ENCODE assay signal across 24 cellular contexts in genomic region chr6:55955684-55956083, GRCh38.
"Had no signal": no experiment of that assay in that cellular context is flagged by ENCODE, and none has a peak within 500 bp of the region (broad histone marks: within the 10 kb centered on the region; RNA-seq: fewer than 3 reads in every experiment).

No MANE protein-coding gene starts in this region.

- H3K36me3 Mint-ChIP-seq: immature natural killer cell; naive thymus-derived CD4-positive, alpha-beta T cell; neural progenitor cell had no signal

- H3K27me3 Mint-ChIP-seq: naive thymus-derived CD4-positive, alpha-beta T cell; progenitor cell of endocrine pancreas; stimulated activated naive CD8-positive, alpha-beta T cell treated with anti-CD3 and anti-CD28 coated beads, Interleukin-15, amount 100 ng/mL, for 72 hours had no signal

- H3K79me2 ChIP-seq: parathyroid adenoma had no signal

- H3K27me3 ChIP-seq: dorsolateral prefrontal cortex, neural progenitor cell, suprapubic skin, transverse colon, upper lobe of right lung, uterus had no signal

- H3K4me2 ChIP-seq: neural progenitor cell had no signal

- H3K27ac Mint-ChIP-seq: immature natural killer cell; naive thymus-derived CD4-positive, alpha-beta T cell; nephron; neural progenitor cell; progenitor cell of endocrine pancreas; stimulated activated naive CD8-positive, alpha-beta T cell treated with anti-CD3 and anti-CD28 coated beads, Interleukin-15, amount 100 ng/mL, for 72 hours had no signal

- H3K4me1 Mint-ChIP-seq: immature natural killer cell; naive thymus-derived CD4-positive, alpha-beta T cell; neural progenitor cell; stimulated activated naive CD8-positive, alpha-beta T cell treated with anti-CD3 and anti-CD28 coated beads, Interleukin-15, amount 100 ng/mL, for 72 hours had no signal

- H3K4me1 ChIP-seq: neural progenitor cell, parathyroid adenoma, right lobe of liver, upper lobe of right lung, uterus had no signal

- H3K36me3 ChIP-seq: neural progenitor cell, right lobe of liver, suprapubic skin, transverse colon, upper lobe of right lung, uterus had no signal

- H3K4me3 ChIP-seq: dorsolateral prefrontal cortex, lung, neural progenitor cell, right lobe of liver, suprapubic skin, transverse colon, upper lobe of right lung, uterus had no signal

- H3K27ac ChIP-seq: dorsolateral prefrontal cortex, neural progenitor cell, parathyroid adenoma, right lobe of liver, suprapubic skin, transverse colon, upper lobe of right lung, uterus had no signal

- H3K9me3 ChIP-seq: right lobe of liver, suprapubic skin, transverse colon, upper lobe of right lung, uterus had no signal

- DNase-seq: dorsolateral prefrontal cortex; effector CD4-positive, alpha-beta T cell; hypothalamus; immature natural killer cell; mesendoderm; midbrain; naive thymus-derived CD4-positive, alpha-beta T cell; right lobe of liver; small intestine; stimulated activated CD4-positive, alpha-beta T cell treated with anti-CD3 and anti-CD28 coated beads, Interleukin-12 subunit alpha, Interleukin-12 subunit beta, amount 100 ng/mL, for 4 hours; stimulated activated CD4-positive, alpha-beta T cell treated with anti-CD3 and anti-CD28 coated beads, Interleukin-1b, Interleukin-23, amount 100 ng/mL, for 48 hours; stimulated activated CD4-positive, alpha-beta T cell treated with anti-CD3 and anti-CD28 coated beads, Interleukin-4, amount 100 ng/mL, for 1 hour; stimulated activated CD8-positive, alpha-beta memory T cell treated with anti-CD3 and anti-CD28 coated beads, Interleukin-4, amount 100 ng/mL, for 48 hours; stimulated activated naive CD4-positive, alpha-beta T cell; stimulated activated naive CD8-positive, alpha-beta T cell treated with anti-CD3 and anti-CD28 coated beads, Interleukin-15, amount 100 ng/mL, for 72 hours; transverse colon; upper lobe of right lung; uterus had no signal

- H3K9ac ChIP-seq: neural progenitor cell, parathyroid adenoma had no signal

- H3K9me3 Mint-ChIP-seq: nephron, neural progenitor cell had no signal

- ATAC-seq: naive thymus-derived CD4-positive, alpha-beta T cell; stimulated activated naive CD8-positive, alpha-beta T cell treated with anti-CD3 and anti-CD28 coated beads, Interleukin-15, amount 100 ng/mL, for 72 hours; upper lobe of right lung had no signal

- H3K4me3 Mint-ChIP-seq: immature natural killer cell; naive thymus-derived CD4-positive, alpha-beta T cell; nephron; neural progenitor cell; stimulated activated naive CD8-positive, alpha-beta T cell treated with anti-CD3 and anti-CD28 coated beads, Interleukin-15, amount 100 ng/mL, for 72 hours had no signal

- H2AFZ ChIP-seq: neural progenitor cell, parathyroid adenoma had no signal
